ENCODE assay signal across 1 cellular context in the genomic region with DNA sequence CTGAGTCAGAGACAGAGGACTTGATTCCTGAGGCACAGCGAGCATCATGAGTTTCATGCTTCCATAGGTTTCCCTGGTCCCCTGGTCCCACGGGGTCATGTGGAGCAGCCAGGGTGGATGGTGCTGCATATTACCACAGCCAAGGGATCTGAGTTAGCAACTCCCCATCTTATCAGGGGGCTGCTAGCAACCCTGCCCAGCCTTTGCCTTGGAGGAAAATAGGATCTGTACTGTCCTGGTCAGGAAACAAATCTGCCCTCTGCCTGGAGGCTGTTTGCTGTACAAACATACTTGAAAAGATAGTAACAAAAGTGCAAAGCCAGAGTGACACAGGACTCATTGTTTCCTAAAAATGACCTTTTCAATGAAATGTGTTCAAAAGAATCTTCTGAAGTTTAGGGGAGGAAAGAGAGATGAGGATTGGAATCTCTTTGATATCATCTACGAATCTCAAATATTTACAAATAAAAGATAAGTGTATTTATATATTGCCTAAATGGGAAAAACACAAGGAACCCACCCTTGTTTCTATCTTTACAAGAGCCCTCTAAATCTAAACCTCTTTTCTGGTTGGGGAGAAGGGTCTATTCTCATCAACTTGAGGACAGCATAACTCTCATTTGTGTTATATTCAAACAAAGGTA.
TF ChIP-seq lines count a peak whose summit lies in the region.

No MANE protein-coding gene starts in this region.

TF ChIP-seq in HepG2, 621 proteins besides CTCF, POLR2A, EP300 and RAD21 (continued from another document and continues in another):
- TF ChIP-seq, protein P1, sequence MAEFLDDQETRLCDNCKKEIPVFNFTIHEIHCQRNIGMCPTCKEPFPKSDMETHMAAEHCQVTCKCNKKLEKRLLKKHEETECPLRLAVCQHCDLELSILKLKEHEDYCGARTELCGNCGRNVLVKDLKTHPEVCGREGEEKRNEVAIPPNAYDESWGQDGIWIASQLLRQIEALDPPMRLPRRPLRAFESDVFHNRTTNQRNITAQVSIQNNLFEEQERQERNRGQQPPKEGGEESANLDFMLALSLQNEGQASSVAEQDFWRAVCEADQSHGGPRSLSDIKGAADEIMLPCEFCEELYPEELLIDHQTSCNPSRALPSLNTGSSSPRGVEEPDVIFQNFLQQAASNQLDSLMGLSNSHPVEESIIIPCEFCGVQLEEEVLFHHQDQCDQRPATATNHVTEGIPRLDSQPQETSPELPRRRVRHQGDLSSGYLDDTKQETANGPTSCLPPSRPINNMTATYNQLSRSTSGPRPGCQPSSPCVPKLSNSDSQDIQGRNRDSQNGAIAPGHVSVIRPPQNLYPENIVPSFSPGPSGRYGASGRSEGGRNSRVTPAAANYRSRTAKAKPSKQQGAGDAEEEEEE (CRISPR knock-in tag; IDR thresholded peaks at IDR 0.05; ENCODE audit: borderline replicate concordance): no peak
- TF ChIP-seq RBM22 (optimal IDR thresholded peaks at IDR 0.05; ENCODE audit: low read length): no peak
- TF ChIP-seq ZNF101 (CRISPR knock-in tag; IDR thresholded peaks at IDR 0.05; ENCODE audit: borderline replicate concordance, low read depth): no peak
- peak; percentile 19; the same call in 1 of the 2 replicates for TF ChIP-seq TOE1 (CRISPR knock-in tag; IDR thresholded peaks at IDR 0.05)
- no peak for TF ChIP-seq MAF1 (CRISPR knock-in tag; IDR thresholded peaks at IDR 0.05; ENCODE audit: borderline replicate concordance)
- TF ChIP-seq KDM6A (CRISPR knock-in tag; IDR thresholded peaks at IDR 0.05; ENCODE audit: low read depth): peak; percentile 68
- TF ChIP-seq, protein P2, sequence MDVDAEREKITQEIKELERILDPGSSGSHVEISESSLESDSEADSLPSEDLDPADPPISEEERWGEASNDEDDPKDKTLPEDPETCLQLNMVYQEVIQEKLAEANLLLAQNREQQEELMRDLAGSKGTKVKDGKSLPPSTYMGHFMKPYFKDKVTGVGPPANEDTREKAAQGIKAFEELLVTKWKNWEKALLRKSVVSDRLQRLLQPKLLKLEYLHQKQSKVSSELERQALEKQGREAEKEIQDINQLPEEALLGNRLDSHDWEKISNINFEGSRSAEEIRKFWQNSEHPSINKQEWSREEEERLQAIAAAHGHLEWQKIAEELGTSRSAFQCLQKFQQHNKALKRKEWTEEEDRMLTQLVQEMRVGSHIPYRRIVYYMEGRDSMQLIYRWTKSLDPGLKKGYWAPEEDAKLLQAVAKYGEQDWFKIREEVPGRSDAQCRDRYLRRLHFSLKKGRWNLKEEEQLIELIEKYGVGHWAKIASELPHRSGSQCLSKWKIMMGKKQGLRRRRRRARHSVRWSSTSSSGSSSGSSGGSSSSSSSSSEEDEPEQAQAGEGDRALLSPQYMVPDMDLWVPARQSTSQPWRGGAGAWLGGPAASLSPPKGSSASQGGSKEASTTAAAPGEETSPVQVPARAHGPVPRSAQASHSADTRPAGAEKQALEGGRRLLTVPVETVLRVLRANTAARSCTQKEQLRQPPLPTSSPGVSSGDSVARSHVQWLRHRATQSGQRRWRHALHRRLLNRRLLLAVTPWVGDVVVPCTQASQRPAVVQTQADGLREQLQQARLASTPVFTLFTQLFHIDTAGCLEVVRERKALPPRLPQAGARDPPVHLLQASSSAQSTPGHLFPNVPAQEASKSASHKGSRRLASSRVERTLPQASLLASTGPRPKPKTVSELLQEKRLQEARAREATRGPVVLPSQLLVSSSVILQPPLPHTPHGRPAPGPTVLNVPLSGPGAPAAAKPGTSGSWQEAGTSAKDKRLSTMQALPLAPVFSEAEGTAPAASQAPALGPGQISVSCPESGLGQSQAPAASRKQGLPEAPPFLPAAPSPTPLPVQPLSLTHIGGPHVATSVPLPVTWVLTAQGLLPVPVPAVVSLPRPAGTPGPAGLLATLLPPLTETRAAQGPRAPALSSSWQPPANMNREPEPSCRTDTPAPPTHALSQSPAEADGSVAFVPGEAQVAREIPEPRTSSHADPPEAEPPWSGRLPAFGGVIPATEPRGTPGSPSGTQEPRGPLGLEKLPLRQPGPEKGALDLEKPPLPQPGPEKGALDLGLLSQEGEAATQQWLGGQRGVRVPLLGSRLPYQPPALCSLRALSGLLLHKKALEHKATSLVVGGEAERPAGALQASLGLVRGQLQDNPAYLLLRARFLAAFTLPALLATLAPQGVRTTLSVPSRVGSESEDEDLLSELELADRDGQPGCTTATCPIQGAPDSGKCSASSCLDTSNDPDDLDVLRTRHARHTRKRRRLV (CRISPR knock-in tag; IDR thresholded peaks at IDR 0.05): no peak
- TF ChIP-seq ZSCAN29 (CRISPR knock-in tag; conservative IDR thresholded peaks at IDR 0.05): peak; percentile 79; the same call in 1 of the 2 replicates
- TF ChIP-seq CENPX (CRISPR knock-in tag; IDR thresholded peaks at IDR 0.05): no peak
- TF ChIP-seq NCOR1 (IDR thresholded peaks at IDR 0.05; ENCODE audit: borderline replicate concordance, low read length): peak; percentile 93
- TF ChIP-seq SMAD1 (CRISPR knock-in tag; IDR thresholded peaks at IDR 0.05; ENCODE audit: borderline replicate concordance, low read depth): no peak
- TF ChIP-seq, protein P3, sequence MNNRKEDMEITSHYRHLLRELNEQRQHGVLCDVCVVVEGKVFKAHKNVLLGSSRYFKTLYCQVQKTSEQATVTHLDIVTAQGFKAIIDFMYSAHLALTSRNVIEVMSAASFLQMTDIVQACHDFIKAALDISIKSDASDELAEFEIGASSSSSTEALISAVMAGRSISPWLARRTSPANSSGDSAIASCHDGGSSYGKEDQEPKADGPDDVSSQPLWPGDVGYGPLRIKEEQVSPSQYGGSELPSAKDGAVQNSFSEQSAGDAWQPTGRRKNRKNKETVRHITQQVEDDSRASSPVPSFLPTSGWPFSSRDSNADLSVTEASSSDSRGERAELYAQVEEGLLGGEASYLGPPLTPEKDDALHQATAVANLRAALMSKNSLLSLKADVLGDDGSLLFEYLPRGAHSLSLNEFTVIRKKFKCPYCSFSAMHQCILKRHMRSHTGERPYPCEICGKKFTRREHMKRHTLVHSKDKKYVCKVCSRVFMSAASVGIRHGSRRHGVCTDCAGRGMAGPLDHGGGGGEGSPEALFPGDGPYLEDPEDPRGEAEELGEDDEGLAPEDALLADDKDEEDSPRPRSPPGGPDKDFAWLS (CRISPR knock-in tag; IDR thresholded peaks at IDR 0.05; ENCODE audit: borderline replicate concordance): no peak
- TF ChIP-seq ZNF552 (CRISPR knock-in tag; IDR thresholded peaks at IDR 0.05; ENCODE audit: borderline replicate concordance): no peak
- no peak for TF ChIP-seq CCDC6 (CRISPR knock-in tag; IDR thresholded peaks at IDR 0.05)
- no peak for TF ChIP-seq MTA3 (CRISPR knock-in tag; IDR thresholded peaks at IDR 0.05)
- TF ChIP-seq, protein P4, sequence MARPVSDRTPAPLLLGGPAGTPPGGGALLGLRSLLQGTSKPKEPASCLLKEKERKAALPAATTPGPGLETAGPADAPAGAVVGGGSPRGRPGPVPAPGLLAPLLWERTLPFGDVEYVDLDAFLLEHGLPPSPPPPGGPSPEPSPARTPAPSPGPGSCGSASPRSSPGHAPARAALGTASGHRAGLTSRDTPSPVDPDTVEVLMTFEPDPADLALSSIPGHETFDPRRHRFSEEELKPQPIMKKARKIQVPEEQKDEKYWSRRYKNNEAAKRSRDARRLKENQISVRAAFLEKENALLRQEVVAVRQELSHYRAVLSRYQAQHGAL (CRISPR knock-in tag; IDR thresholded peaks at IDR 0.05; ENCODE audit: not compliant biosample characterization): no peak
- TF ChIP-seq RNF2 (conservative IDR thresholded peaks at IDR 0.05; ENCODE audit: low read depth): no peak
- TF ChIP-seq ZNF326 (CRISPR knock-in tag; IDR thresholded peaks at IDR 0.05; ENCODE audit: borderline replicate concordance): no peak
- TF ChIP-seq TARDBP (CRISPR knock-in tag; IDR thresholded peaks at IDR 0.05): peak; percentile 84
- no peak for TF ChIP-seq HNRNPUL1 (IDR thresholded peaks at IDR 0.05; ENCODE audit: low read depth, low read length)
- TF ChIP-seq MIER3 (CRISPR knock-in tag; IDR thresholded peaks at IDR 0.05; ENCODE audit: borderline replicate concordance): 0 out of 2 replicates have a peak, but pooled peaks have one; percentile 44
- peak; percentile 96 for TF ChIP-seq CREM (IDR thresholded peaks at IDR 0.05)
- TF ChIP-seq CREM (CRISPR knock-in tag; IDR thresholded peaks at IDR 0.05): no peak
- TF ChIP-seq, protein P5, sequence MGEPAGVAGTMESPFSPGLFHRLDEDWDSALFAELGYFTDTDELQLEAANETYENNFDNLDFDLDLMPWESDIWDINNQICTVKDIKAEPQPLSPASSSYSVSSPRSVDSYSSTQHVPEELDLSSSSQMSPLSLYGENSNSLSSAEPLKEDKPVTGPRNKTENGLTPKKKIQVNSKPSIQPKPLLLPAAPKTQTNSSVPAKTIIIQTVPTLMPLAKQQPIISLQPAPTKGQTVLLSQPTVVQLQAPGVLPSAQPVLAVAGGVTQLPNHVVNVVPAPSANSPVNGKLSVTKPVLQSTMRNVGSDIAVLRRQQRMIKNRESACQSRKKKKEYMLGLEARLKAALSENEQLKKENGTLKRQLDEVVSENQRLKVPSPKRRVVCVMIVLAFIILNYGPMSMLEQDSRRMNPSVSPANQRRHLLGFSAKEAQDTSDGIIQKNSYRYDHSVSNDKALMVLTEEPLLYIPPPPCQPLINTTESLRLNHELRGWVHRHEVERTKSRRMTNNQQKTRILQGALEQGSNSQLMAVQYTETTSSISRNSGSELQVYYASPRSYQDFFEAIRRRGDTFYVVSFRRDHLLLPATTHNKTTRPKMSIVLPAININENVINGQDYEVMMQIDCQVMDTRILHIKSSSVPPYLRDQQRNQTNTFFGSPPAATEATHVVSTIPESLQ (CRISPR knock-in tag; conservative IDR thresholded peaks at IDR 0.05): no peak
- no peak for TF ChIP-seq GTF3A (CRISPR knock-in tag; conservative IDR thresholded peaks at IDR 0.05)
- TF ChIP-seq ZNF530 (CRISPR knock-in tag; IDR thresholded peaks at IDR 0.05; ENCODE audit: low read depth): no peak
- TF ChIP-seq ZNF777 (CRISPR knock-in tag; IDR thresholded peaks at IDR 0.05): no peak
- TF ChIP-seq ZNF749 (CRISPR knock-in tag; IDR thresholded peaks at IDR 0.05; ENCODE audit: borderline replicate concordance): no peak
- peak; percentile 85 for TF ChIP-seq HMG20B (CRISPR knock-in tag; conservative IDR thresholded peaks at IDR 0.05)
- no peak for TF ChIP-seq MZF1 (CRISPR knock-in tag; IDR thresholded peaks at IDR 0.05; ENCODE audit: borderline replicate concordance)
- TF ChIP-seq ESRRA (CRISPR knock-in tag; IDR thresholded peaks at IDR 0.05; ENCODE audit: low read depth): no peak
- TF ChIP-seq TEAD3 (CRISPR knock-in tag; optimal IDR thresholded peaks at IDR 0.05; ENCODE audit: borderline replicate concordance): peak; percentile 94
- TF ChIP-seq EZH2 (conservative IDR thresholded peaks at IDR 0.05; ENCODE audit: low read depth, low read length): no peak
- no peak; the same call in 1 of the 2 replicates for TF ChIP-seq ZSCAN9 (CRISPR knock-in tag; IDR thresholded peaks at IDR 0.05; ENCODE audit: borderline replicate concordance)
- peak; percentile 88; the same call in 1 of the 2 replicates for TF ChIP-seq MBD4 (IDR thresholded peaks at IDR 0.05; ENCODE audit: borderline replicate concordance, low read length)
- TF ChIP-seq FOXJ3 (CRISPR knock-in tag; IDR thresholded peaks at IDR 0.05; ENCODE audit: borderline replicate concordance): peak; percentile 98
- TF ChIP-seq POGZ (CRISPR knock-in tag; IDR thresholded peaks at IDR 0.05): peak; percentile 97
- peak; percentile 95 for TF ChIP-seq ETV5 (CRISPR knock-in tag; IDR thresholded peaks at IDR 0.05; ENCODE audit: borderline replicate concordance)
- TF ChIP-seq, protein P6, sequence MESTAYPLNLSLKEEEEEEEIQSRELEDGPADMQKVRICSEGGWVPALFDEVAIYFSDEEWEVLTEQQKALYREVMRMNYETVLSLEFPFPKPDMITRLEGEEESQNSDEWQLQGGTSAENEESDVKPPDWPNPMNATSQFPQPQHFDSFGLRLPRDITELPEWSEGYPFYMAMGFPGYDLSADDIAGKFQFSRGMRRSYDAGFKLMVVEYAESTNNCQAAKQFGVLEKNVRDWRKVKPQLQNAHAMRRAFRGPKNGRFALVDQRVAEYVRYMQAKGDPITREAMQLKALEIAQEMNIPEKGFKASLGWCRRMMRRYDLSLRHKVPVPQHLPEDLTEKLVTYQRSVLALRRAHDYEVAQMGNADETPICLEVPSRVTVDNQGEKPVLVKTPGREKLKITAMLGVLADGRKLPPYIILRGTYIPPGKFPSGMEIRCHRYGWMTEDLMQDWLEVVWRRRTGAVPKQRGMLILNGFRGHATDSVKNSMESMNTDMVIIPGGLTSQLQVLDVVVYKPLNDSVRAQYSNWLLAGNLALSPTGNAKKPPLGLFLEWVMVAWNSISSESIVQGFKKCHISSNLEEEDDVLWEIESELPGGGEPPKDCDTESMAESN (CRISPR knock-in tag; conservative IDR thresholded peaks at IDR 0.05): no peak
- TF ChIP-seq, protein P7, sequence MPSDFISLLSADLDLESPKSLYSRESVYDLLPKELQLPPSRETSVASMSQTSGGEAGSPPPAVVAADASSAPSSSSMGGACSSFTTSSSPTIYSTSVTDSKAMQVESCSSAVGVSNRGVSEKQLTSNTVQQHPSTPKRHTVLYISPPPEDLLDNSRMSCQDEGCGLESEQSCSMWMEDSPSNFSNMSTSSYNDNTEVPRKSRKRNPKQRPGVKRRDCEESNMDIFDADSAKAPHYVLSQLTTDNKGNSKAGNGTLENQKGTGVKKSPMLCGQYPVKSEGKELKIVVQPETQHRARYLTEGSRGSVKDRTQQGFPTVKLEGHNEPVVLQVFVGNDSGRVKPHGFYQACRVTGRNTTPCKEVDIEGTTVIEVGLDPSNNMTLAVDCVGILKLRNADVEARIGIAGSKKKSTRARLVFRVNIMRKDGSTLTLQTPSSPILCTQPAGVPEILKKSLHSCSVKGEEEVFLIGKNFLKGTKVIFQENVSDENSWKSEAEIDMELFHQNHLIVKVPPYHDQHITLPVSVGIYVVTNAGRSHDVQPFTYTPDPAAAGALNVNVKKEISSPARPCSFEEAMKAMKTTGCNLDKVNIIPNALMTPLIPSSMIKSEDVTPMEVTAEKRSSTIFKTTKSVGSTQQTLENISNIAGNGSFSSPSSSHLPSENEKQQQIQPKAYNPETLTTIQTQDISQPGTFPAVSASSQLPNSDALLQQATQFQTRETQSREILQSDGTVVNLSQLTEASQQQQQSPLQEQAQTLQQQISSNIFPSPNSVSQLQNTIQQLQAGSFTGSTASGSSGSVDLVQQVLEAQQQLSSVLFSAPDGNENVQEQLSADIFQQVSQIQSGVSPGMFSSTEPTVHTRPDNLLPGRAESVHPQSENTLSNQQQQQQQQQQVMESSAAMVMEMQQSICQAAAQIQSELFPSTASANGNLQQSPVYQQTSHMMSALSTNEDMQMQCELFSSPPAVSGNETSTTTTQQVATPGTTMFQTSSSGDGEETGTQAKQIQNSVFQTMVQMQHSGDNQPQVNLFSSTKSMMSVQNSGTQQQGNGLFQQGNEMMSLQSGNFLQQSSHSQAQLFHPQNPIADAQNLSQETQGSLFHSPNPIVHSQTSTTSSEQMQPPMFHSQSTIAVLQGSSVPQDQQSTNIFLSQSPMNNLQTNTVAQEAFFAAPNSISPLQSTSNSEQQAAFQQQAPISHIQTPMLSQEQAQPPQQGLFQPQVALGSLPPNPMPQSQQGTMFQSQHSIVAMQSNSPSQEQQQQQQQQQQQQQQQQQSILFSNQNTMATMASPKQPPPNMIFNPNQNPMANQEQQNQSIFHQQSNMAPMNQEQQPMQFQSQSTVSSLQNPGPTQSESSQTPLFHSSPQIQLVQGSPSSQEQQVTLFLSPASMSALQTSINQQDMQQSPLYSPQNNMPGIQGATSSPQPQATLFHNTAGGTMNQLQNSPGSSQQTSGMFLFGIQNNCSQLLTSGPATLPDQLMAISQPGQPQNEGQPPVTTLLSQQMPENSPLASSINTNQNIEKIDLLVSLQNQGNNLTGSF (CRISPR knock-in tag; IDR thresholded peaks at IDR 0.05): no peak
- TF ChIP-seq RXRA (CRISPR knock-in tag; IDR thresholded peaks at IDR 0.05): peak; percentile 85; the same call in 1 of the 2 replicates
- no peak for TF ChIP-seq NFKB2 (CRISPR knock-in tag; IDR thresholded peaks at IDR 0.05; ENCODE audit: borderline replicate concordance)
